ENCODE assay signal across 26 cellular contexts in genomic region chr7:155194531-155195140, GRCh38.
"Had no signal": no experiment of that assay in that cellular context is flagged by ENCODE, and none has a peak within 500 bp of the region (broad histone marks: within the 10 kb centered on the region; RNA-seq: fewer than 3 reads in every experiment).

No MANE protein-coding gene starts in this region.

- H3K27me3 Mint-ChIP-seq: activated CD4-positive, alpha-beta T cell treated with anti-CD3 and anti-CD28 coated beads, Interleukin-2, amount 10 ng/mL, durations not matched to agents 7 days and 5 days had no signal

- H3K4me2 ChIP-seq: SK-N-SH had no signal

- H3K27ac Mint-ChIP-seq: activated B cell treated with CpG ODN at 0.5 μM for 24 hours; activated CD4-positive, alpha-beta T cell treated with anti-CD3 and anti-CD28 coated beads, Interleukin-2, amount 10 ng/mL, durations not matched to agents 7 days and 5 days; activated naive CD8-positive, alpha-beta T cell treated with anti-CD3 and anti-CD28 coated beads, Interleukin-2, amount 10 ng/mL, durations not matched to agents 7 days and 5 days; T-helper 1 cell treated with Interleukin-12 subunit alpha and Interleukin-12 subunit beta and Interleukin-4 antibody, amounts not matched to agents 30 μg/mL and 1 μg/mL, for 36 hours had no signal

- H3K27ac ChIP-seq: adrenal gland, Peyer's patch, RWPE1, SJCRH30 had no signal

- H3K36me3 ChIP-seq: adrenal gland, MG63, Peyer's patch, SJCRH30 had no signal

- DNase-seq: activated B cell treated with CpG ODN at 0.5 μM for 24 hours; activated CD4-positive, alpha-beta memory T cell treated with anti-CD3 and anti-CD28 coated beads, Interleukin-2, amount 10 ng/mL, durations not matched to agents 7 days and 5 days; activated CD4-positive, alpha-beta T cell treated with anti-CD3 and anti-CD28 coated beads for 1 hour; activated CD4-positive, alpha-beta T cell treated with anti-CD3 and anti-CD28 coated beads, Interleukin-2, amount 10 ng/mL, durations not matched to agents 7 days and 5 days; activated CD8-positive, alpha-beta memory T cell treated with anti-CD3 and anti-CD28 coated beads, Interleukin-2, amount 50 U/mL, for 4 hours; activated naive CD4-positive, alpha-beta T cell treated with anti-CD3 and anti-CD28 coated beads, Interleukin-2, amount 50 U/mL, for 16 hours; activated naive CD8-positive, alpha-beta T cell treated with anti-CD3 and anti-CD28 coated beads, Interleukin-2, amount 10 ng/mL, durations not matched to agents 7 days and 5 days; activated T-cell treated with anti-CD3 and anti-CD28 coated beads, Interleukin-2, amount 50 U/mL, for 1 hour; anterior cingulate cortex; cerebellar nuclear complex; MG63; MV-4-11; NCI-H1092 treated with DMSO at 0.1 percent for 48 hours; NCI-H1436 treated with DMSO at 0.1 percent for 48 hours; NCI-H187; NCI-H2081; NCI-H510A treated with DMSO at 0.1 percent for 48 hours; NCI-H69; NK-92 treated with Interleukin-12 subunit alpha and Interleukin-12 subunit beta, amount 100 ng/mL, for 24 hours; Peyer's patch; Right ventricle myocardium superior; SJCRH30; SK-N-SH had no signal

- H3K4me3 ChIP-seq: adrenal gland, MG63, Peyer's patch, SJCRH30 had no signal

- H3K4me3 Mint-ChIP-seq: activated B cell treated with CpG ODN at 0.5 μM for 24 hours; activated CD4-positive, alpha-beta memory T cell treated with anti-CD3 and anti-CD28 coated beads, Interleukin-2, amount 10 ng/mL, durations not matched to agents 7 days and 5 days; activated CD4-positive, alpha-beta T cell treated with anti-CD3 and anti-CD28 coated beads, Interleukin-2, amount 10 ng/mL, durations not matched to agents 7 days and 5 days; activated naive CD8-positive, alpha-beta T cell treated with anti-CD3 and anti-CD28 coated beads, Interleukin-2, amount 10 ng/mL, durations not matched to agents 7 days and 5 days; T-helper 1 cell treated with Interleukin-12 subunit alpha and Interleukin-12 subunit beta and Interleukin-4 antibody, amounts not matched to agents 30 μg/mL and 1 μg/mL, for 36 hours had no signal

- H3K4me1 ChIP-seq: adrenal gland, SJCRH30 had no signal

- H3K9me3 ChIP-seq: MG63, SJCRH30 had no signal

- H3K9ac ChIP-seq: SK-N-SH had no signal

- H3K27me3 ChIP-seq: MG63, Peyer's patch, SJCRH30 had no signal
